In genomic region chr20:48687097-48687800, GRCh38 we compare ENCODE assay signal across 1 cellular context.
TF ChIP-seq lines count a peak whose summit lies in the region.

No MANE protein-coding gene starts in this region.

TF ChIP-seq in GM12878, 131 proteins besides CTCF, POLR2A, EP300 and RAD21:
- no peak for TF ChIP-seq ZNF622 (IDR thresholded peaks at IDR 0.05)
- no peak for TF ChIP-seq ASH2L (IDR thresholded peaks at IDR 0.05; ENCODE audit: borderline replicate concordance, low read depth)
- no peak for TF ChIP-seq MEF2A (IDR thresholded peaks at IDR 0.05; ENCODE audit: insufficient read depth, low read depth, low read length)
- no peak for TF ChIP-seq ZBTB4 (CRISPR knock-in tag; IDR thresholded peaks at IDR 0.05)
- TF ChIP-seq TARDBP (IDR thresholded peaks at IDR 0.05; ENCODE audit: borderline replicate concordance): no peak
- TF ChIP-seq ZBTB11 (CRISPR knock-in tag; IDR thresholded peaks at IDR 0.05): no peak
- TF ChIP-seq KAT2A (conservative IDR thresholded peaks at IDR 0.05; ENCODE audit: control insufficient read depth, low read depth, low read length): no peak
- TF ChIP-seq ZNF217 (IDR thresholded peaks at IDR 0.05): no peak
- TF ChIP-seq RAD51 (IDR thresholded peaks at IDR 0.05): no peak
- TF ChIP-seq CEBPB (IDR thresholded peaks at IDR 0.05; ENCODE audit: borderline replicate concordance in 1 of 2, low read depth in 2 of 2, low read length in 2 of 2): no peak
- no peak for TF ChIP-seq ESRRA (IDR thresholded peaks at IDR 0.05; ENCODE audit: low read length)
